In the genomic region with DNA sequence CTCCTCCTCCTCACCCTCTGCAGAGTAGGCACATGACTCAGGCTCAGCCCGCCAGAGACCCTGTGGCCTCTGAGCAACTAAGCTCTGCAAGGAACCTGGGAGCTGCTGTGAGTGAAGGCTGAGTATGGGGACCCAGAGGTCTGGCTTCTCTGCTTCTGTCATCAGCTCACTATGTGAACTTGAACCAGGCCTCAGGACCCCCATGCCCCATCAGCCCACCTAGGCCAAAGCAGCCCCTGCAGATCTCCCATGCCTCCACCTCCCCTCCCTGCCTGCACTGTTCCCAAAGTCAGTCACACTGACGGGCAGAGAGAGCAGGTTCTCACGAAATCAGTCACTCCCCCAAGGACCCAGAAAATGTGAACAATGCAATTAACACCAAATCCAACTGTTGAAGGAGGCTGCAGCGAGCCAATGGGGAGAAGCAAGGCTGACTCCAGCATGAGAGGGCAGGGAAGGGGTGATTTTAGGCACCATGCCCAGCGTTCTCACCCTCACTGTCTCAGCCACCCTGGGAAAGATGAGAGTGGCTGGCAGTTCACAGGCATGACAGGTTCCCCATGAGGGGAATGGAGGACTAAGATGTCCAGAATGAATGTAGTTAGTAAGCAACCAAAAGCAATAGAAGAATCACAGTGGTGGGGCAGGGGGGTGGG, we compare ENCODE assay signal across 10 cellular contexts.
DNase-seq lines count a peak whose midpoint lies in the region; ATAC-seq and TF ChIP-seq lines count a peak whose summit lies in the region.
"Had no signal": no experiment of that assay in that cellular context is flagged by ENCODE, and none has a peak within 500 bp of the region (broad histone marks: within the 10 kb centered on the region; RNA-seq: fewer than 3 reads in every experiment).

No MANE protein-coding gene starts in this region.

- H3K36me3 ChIP-seq in mesenchymal stem cell (ENCODE audit: control insufficient read depth in 1 of 2, insufficient read depth in 2 of 2, low read depth in 1 of 2, low read length in 2 of 2) (peaks cover 0 to under 1% of the 10 kb centered on the region in 2 experiments), upper lobe of left lung (no peaks in the 10 kb centered on the region)

- ATAC-seq in upper lobe of left lung (ENCODE audit: low FRiP score in 2 of 2): no peak

- peak; percentile 56 for DNase-seq in activated effector memory CD4-positive, alpha-beta T cell treated with anti-CD3 and anti-CD28 coated beads, Interleukin-2, amount 50 U/mL, for 16 hours
- no peak for DNase-seq in activated effector memory CD4-positive, alpha-beta T cell treated with Interleukin-2 at 50 U/mL for 16 hours
- DNase-seq in astrocyte of the hippocampus (ENCODE audit: low read depth, low spot score): peak; percentile 63
- DNase-seq in mesenchymal stem cell: no peak
- no peak for DNase-seq in upper lobe of left lung
- DNase-seq in SHP77 (lab: John Stamatoyannopoulos, UW): no peak
- no peak for DNase-seq in NCI-H1092 treated with DMSO at 0.1 percent for 48 hours (lab: John Stamatoyannopoulos, UW)
- DNase-seq in NCI-H2081 treated with DMSO at 0.1 percent for 48 hours (lab: John Stamatoyannopoulos, UW): no peak
- DNase-seq: effector CD8-positive, alpha-beta T cell; NCI-H1105 had no signal

- H2AFZ ChIP-seq in mesenchymal stem cell (ENCODE audit: low read depth, low read length): no peak overlapping the region

- peak overlapping the region; percentile 50 for H4K8ac ChIP-seq in mesenchymal stem cell (ENCODE audit: low read length)

- peak overlapping the region; percentile 28 for H2BK15ac ChIP-seq in mesenchymal stem cell (ENCODE audit: low read depth, poor library complexity, severe bottlenecking)

- no peaks in the 10 kb centered on the region for H3K79me1 ChIP-seq in mesenchymal stem cell (replicated peaks; ENCODE audit: low read length, poor library complexity, severe bottlenecking)

- no peak overlapping the region for H3K4ac ChIP-seq in mesenchymal stem cell (ENCODE audit: low read depth in 1 of 2, low read length in 2 of 2)

- H3K9ac ChIP-seq in mesenchymal stem cell (ENCODE audit: low read length): peak overlapping the region; percentile 57

- no peaks in the 10 kb centered on the region for H3K9me3 ChIP-seq in mesenchymal stem cell (ENCODE audit: control insufficient read depth, low read length)
- H3K9me3 ChIP-seq in upper lobe of left lung: no peaks in the 10 kb centered on the region

- no peak overlapping the region for H3K4me3 ChIP-seq in mesenchymal stem cell (ENCODE audit: insufficient read depth in 1 of 2, low read depth in 1 of 2, low read length in 2 of 2)
- no peak overlapping the region for H3K4me3 ChIP-seq in upper lobe of left lung

- H2BK120ac ChIP-seq in mesenchymal stem cell (ENCODE audit: low read depth, low read length): no peak overlapping the region

- H3K27ac ChIP-seq in mesenchymal stem cell (ENCODE audit: low read length, poor library complexity, severe bottlenecking): peak overlapping the region; percentile 73
- peak overlapping the region in 3 of 4 donors; percentile 53 to 76 (median 56) for H3K27ac ChIP-seq in upper lobe of left lung

- TF ChIP-seq EP300 in upper lobe of left lung (IDR thresholded peaks at IDR 0.05): no peak

- H3K4me2 ChIP-seq in mesenchymal stem cell (ENCODE audit: low read length, poor library complexity, severe bottlenecking): no peak overlapping the region

- peak overlapping the region; percentile 49 for H2AK5ac ChIP-seq in mesenchymal stem cell (ENCODE audit: low read length, severe bottlenecking)

- H3K27me3 ChIP-seq in mesenchymal stem cell (ENCODE audit: control insufficient read depth in 1 of 2, insufficient read depth in 1 of 2, low read length in 2 of 2): no peaks in the 10 kb centered on the region
- no peaks in the 10 kb centered on the region for H3K27me3 ChIP-seq in upper lobe of left lung

- no peak overlapping the region for H3K23ac ChIP-seq in mesenchymal stem cell (ENCODE audit: low read length in 2 of 2)

- peaks cover 36% of the 10 kb centered on the region for H3K4me1 ChIP-seq in mesenchymal stem cell (ENCODE audit: control insufficient read depth, insufficient read depth, low read depth, low read length)
- peaks cover 17 to 39% (median 27%) of the 10 kb centered on the region in 4 donors for H3K4me1 ChIP-seq in upper lobe of left lung

- H3K18ac ChIP-seq in mesenchymal stem cell (ENCODE audit: low read depth in 1 of 2, low read length in 2 of 2): no peak overlapping the region

- WGBS in mesenchymal stem cell: 84% methylated on average over 5 of the region's 5 CpGs
- WGBS in upper lobe of left lung, 2 donors: 73 to 75% methylated on average over 4 to 5 of the region's 5 CpGs

- TF ChIP-seq CTCF in upper lobe of left lung (IDR thresholded peaks at IDR 0.05): no peak

- peak overlapping the region in 1 of 2 experiments; percentile 18 for H2BK12ac ChIP-seq in mesenchymal stem cell (ENCODE audit: low read length in 2 of 2)

- H3K14ac ChIP-seq in mesenchymal stem cell (ENCODE audit: low read length in 2 of 2): peak overlapping the region in 1 of 2 experiments; percentile 59

- no peak for TF ChIP-seq POLR2A in upper lobe of left lung (IDR thresholded peaks at IDR 0.05)

- H4K91ac ChIP-seq in mesenchymal stem cell (ENCODE audit: low read length): no peak overlapping the region

- no peak overlapping the region for H2BK5ac ChIP-seq in mesenchymal stem cell (ENCODE audit: low read depth, low read length, poor library complexity, severe bottlenecking)

Comparison
In these comparisons a context has a peak if more than half of its experiments do, and no peak if none do; other contexts are left out.
1. DNase-seq: peak in activated effector memory CD4-positive, alpha-beta T cell treated with anti-CD3 and anti-CD28 coated beads, Interleukin-2, amount 50 U/mL, for 16 hours (single experiment) and astrocyte of the hippocampus (single experiment); none in activated effector memory CD4-positive, alpha-beta T cell treated with Interleukin-2 at 50 U/mL for 16 hours (single experiment), mesenchymal stem cell (single experiment), upper lobe of left lung (0 of 2), SHP77 (0 of 2), NCI-H1092 treated with DMSO at 0.1 percent for 48 hours (single experiment) and NCI-H2081 treated with DMSO at 0.1 percent for 48 hours (single experiment).